In the genomic region with DNA sequence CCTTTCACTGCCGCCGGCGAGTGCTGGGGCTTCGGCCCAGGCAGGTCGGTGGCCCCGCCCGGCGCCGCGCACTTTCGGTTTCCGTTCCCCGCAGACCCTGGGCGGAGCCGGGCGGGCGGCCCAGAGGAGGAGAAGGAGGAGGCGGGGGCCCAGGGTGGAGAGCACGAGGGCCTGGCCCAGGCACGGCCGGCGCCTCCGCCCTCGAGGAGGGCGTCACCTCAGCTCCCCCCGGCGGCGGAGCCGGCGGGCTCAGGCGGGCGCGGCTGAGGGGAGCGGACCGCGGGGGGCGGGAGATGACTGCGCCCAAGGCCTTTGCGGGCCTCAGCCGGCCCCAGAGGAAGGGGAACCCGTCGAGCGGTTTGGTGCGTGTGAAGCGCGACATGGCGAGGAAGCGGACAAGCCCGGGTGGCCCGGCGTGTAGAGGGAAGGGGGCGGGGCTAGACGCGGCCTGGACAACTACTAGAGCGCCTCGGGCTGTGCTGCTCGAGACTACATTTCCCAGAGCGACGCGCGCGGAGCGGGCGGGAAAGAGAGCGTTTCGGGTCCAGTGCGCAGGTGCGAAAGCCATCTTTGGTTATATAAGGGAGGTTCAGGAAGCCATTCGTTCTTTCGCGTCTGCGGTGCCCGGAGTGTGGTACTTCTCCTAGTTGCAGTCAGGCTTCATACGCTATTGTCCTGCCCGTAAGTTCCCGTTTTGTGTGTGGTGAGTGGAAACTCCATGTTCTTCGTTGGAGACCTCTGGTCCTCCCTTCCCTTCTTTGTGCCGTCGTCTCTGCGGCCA, we compare ENCODE assay signal across 1 cellular context.
TF ChIP-seq lines count a peak whose summit lies in the region.

A gene (minus strand): TSS at position 22 of the 781 bp plus-strand sequence. CDS start 2,218 bp downstream, outside the sequence.

TF ChIP-seq in K562, 482 proteins besides CTCF, POLR2A, EP300 and RAD21 (continued from another document):
- TF ChIP-seq, protein P1, sequence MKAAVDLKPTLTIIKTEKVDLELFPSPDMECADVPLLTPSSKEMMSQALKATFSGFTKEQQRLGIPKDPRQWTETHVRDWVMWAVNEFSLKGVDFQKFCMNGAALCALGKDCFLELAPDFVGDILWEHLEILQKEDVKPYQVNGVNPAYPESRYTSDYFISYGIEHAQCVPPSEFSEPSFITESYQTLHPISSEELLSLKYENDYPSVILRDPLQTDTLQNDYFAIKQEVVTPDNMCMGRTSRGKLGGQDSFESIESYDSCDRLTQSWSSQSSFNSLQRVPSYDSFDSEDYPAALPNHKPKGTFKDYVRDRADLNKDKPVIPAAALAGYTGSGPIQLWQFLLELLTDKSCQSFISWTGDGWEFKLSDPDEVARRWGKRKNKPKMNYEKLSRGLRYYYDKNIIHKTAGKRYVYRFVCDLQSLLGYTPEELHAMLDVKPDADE (conservative IDR thresholded peaks at IDR 0.05; ENCODE audit: control insufficient read depth, low read depth, low read length): peak; percentile 92
- no peak for TF ChIP-seq MCM2 (IDR thresholded peaks at IDR 0.05; ENCODE audit: low read depth)
- TF ChIP-seq, protein P2, sequence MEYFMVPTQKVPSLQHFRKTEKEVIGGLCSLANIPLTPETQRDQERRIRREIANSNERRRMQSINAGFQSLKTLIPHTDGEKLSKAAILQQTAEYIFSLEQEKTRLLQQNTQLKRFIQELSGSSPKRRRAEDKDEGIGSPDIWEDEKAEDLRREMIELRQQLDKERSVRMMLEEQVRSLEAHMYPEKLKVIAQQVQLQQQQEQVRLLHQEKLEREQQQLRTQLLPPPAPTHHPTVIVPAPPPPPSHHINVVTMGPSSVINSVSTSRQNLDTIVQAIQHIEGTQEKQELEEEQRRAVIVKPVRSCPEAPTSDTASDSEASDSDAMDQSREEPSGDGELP (CRISPR knock-in tag; IDR thresholded peaks at IDR 0.05; ENCODE audit: borderline replicate concordance): peak; percentile 62
- TF ChIP-seq, protein P3, sequence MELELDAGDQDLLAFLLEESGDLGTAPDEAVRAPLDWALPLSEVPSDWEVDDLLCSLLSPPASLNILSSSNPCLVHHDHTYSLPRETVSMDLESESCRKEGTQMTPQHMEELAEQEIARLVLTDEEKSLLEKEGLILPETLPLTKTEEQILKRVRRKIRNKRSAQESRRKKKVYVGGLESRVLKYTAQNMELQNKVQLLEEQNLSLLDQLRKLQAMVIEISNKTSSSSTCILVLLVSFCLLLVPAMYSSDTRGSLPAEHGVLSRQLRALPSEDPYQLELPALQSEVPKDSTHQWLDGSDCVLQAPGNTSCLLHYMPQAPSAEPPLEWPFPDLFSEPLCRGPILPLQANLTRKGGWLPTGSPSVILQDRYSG (tag; conservative IDR thresholded peaks at IDR 0.05; ENCODE audit: low read depth): peak; percentile 76
- no peak for TF ChIP-seq SNRNP70 (optimal IDR thresholded peaks at IDR 0.05; ENCODE audit: low read depth, low read length)
- no peak for TF ChIP-seq SAFB2 (IDR thresholded peaks at IDR 0.05; ENCODE audit: borderline replicate concordance, low read depth, low read length, severe bottlenecking)
- no peak; the same call in 1 of the 2 replicates for TF ChIP-seq NR3C1 (CRISPR knock-in tag; IDR thresholded peaks at IDR 0.05)
- TF ChIP-seq CHD4 (IDR thresholded peaks at IDR 0.05; ENCODE audit: insufficient read depth, insufficient replicate concordance, low read depth, low read length, poor library complexity, severe bottlenecking): no peak
- peak; percentile 72 for TF ChIP-seq GABPA (tag; conservative IDR thresholded peaks at IDR 0.05; ENCODE audit: low read depth)
- TF ChIP-seq, protein P4, sequence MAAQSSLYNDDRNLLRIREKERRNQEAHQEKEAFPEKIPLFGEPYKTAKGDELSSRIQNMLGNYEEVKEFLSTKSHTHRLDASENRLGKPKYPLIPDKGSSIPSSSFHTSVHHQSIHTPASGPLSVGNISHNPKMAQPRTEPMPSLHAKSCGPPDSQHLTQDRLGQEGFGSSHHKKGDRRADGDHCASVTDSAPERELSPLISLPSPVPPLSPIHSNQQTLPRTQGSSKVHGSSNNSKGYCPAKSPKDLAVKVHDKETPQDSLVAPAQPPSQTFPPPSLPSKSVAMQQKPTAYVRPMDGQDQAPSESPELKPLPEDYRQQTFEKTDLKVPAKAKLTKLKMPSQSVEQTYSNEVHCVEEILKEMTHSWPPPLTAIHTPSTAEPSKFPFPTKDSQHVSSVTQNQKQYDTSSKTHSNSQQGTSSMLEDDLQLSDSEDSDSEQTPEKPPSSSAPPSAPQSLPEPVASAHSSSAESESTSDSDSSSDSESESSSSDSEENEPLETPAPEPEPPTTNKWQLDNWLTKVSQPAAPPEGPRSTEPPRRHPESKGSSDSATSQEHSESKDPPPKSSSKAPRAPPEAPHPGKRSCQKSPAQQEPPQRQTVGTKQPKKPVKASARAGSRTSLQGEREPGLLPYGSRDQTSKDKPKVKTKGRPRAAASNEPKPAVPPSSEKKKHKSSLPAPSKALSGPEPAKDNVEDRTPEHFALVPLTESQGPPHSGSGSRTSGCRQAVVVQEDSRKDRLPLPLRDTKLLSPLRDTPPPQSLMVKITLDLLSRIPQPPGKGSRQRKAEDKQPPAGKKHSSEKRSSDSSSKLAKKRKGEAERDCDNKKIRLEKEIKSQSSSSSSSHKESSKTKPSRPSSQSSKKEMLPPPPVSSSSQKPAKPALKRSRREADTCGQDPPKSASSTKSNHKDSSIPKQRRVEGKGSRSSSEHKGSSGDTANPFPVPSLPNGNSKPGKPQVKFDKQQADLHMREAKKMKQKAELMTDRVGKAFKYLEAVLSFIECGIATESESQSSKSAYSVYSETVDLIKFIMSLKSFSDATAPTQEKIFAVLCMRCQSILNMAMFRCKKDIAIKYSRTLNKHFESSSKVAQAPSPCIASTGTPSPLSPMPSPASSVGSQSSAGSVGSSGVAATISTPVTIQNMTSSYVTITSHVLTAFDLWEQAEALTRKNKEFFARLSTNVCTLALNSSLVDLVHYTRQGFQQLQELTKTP (IDR thresholded peaks at IDR 0.05; ENCODE audit: low read depth in 1 of 2, partially characterized antibody in 2 of 2): peak; percentile 77 to 88
- TF ChIP-seq, protein P5, sequence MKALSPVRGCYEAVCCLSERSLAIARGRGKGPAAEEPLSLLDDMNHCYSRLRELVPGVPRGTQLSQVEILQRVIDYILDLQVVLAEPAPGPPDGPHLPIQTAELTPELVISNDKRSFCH (CRISPR knock-in tag; IDR thresholded peaks at IDR 0.05): no peak
- TF ChIP-seq, protein P5 (tag; IDR thresholded peaks at IDR 0.05): peak; percentile 86
- TF ChIP-seq, protein P6, sequence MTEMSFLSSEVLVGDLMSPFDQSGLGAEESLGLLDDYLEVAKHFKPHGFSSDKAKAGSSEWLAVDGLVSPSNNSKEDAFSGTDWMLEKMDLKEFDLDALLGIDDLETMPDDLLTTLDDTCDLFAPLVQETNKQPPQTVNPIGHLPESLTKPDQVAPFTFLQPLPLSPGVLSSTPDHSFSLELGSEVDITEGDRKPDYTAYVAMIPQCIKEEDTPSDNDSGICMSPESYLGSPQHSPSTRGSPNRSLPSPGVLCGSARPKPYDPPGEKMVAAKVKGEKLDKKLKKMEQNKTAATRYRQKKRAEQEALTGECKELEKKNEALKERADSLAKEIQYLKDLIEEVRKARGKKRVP (CRISPR knock-in tag; IDR thresholded peaks at IDR 0.05): no peak
- TF ChIP-seq JUNB (CRISPR knock-in tag; conservative IDR thresholded peaks at IDR 0.05): no peak
- no peak for TF ChIP-seq ZNF780A (CRISPR knock-in tag; IDR thresholded peaks at IDR 0.05)
- TF ChIP-seq, protein P7, sequence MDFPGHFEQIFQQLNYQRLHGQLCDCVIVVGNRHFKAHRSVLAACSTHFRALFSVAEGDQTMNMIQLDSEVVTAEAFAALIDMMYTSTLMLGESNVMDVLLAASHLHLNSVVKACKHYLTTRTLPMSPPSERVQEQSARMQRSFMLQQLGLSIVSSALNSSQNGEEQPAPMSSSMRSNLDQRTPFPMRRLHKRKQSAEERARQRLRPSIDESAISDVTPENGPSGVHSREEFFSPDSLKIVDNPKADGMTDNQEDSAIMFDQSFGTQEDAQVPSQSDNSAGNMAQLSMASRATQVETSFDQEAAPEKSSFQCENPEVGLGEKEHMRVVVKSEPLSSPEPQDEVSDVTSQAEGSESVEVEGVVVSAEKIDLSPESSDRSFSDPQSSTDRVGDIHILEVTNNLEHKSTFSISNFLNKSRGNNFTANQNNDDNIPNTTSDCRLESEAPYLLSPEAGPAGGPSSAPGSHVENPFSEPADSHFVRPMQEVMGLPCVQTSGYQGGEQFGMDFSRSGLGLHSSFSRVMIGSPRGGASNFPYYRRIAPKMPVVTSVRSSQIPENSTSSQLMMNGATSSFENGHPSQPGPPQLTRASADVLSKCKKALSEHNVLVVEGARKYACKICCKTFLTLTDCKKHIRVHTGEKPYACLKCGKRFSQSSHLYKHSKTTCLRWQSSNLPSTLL (IDR thresholded peaks at IDR 0.05): no peak
- no peak; the same call in 1 of the 2 replicates for TF ChIP-seq ILF3 (IDR thresholded peaks at IDR 0.05; ENCODE audit: borderline replicate concordance)
- peak; percentile 57 for TF ChIP-seq MEIS2 (IDR thresholded peaks at IDR 0.05; ENCODE audit: partially characterized antibody)
- no peak for TF ChIP-seq NFE2L1 (tag; IDR thresholded peaks at IDR 0.05; ENCODE audit: borderline replicate concordance, low read depth)
- TF ChIP-seq CSDE1 (IDR thresholded peaks at IDR 0.05): peak in 1 of 2 experiments; percentile 66; a peak in 1 of 4 replicates
- no peak; the same call in 1 of the 2 replicates for TF ChIP-seq ZNF175 (CRISPR knock-in tag; IDR thresholded peaks at IDR 0.05; ENCODE audit: low read depth)
- no peak for TF ChIP-seq KDM1A (IDR thresholded peaks at IDR 0.05)
- no peak for TF ChIP-seq ZNF445 (CRISPR knock-in tag; IDR thresholded peaks at IDR 0.05; ENCODE audit: low read depth)
- TF ChIP-seq PPARD (CRISPR knock-in tag; IDR thresholded peaks at IDR 0.05): no peak
- TF ChIP-seq, protein P8, sequence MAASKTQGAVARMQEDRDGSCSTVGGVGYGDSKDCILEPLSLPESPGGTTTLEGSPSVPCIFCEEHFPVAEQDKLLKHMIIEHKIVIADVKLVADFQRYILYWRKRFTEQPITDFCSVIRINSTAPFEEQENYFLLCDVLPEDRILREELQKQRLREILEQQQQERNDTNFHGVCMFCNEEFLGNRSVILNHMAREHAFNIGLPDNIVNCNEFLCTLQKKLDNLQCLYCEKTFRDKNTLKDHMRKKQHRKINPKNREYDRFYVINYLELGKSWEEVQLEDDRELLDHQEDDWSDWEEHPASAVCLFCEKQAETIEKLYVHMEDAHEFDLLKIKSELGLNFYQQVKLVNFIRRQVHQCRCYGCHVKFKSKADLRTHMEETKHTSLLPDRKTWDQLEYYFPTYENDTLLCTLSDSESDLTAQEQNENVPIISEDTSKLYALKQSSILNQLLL (CRISPR knock-in tag; IDR thresholded peaks at IDR 0.05; ENCODE audit: borderline replicate concordance): no peak
- TF ChIP-seq ESRRB (CRISPR knock-in tag; IDR thresholded peaks at IDR 0.05; ENCODE audit: borderline replicate concordance): no peak
- TF ChIP-seq TBP (optimal IDR thresholded peaks at IDR 0.05; ENCODE audit: low read depth, low read length): no peak
- TF ChIP-seq, protein P9, sequence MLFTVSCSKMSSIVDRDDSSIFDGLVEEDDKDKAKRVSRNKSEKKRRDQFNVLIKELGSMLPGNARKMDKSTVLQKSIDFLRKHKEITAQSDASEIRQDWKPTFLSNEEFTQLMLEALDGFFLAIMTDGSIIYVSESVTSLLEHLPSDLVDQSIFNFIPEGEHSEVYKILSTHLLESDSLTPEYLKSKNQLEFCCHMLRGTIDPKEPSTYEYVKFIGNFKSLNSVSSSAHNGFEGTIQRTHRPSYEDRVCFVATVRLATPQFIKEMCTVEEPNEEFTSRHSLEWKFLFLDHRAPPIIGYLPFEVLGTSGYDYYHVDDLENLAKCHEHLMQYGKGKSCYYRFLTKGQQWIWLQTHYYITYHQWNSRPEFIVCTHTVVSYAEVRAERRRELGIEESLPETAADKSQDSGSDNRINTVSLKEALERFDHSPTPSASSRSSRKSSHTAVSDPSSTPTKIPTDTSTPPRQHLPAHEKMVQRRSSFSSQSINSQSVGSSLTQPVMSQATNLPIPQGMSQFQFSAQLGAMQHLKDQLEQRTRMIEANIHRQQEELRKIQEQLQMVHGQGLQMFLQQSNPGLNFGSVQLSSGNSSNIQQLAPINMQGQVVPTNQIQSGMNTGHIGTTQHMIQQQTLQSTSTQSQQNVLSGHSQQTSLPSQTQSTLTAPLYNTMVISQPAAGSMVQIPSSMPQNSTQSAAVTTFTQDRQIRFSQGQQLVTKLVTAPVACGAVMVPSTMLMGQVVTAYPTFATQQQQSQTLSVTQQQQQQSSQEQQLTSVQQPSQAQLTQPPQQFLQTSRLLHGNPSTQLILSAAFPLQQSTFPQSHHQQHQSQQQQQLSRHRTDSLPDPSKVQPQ (CRISPR knock-in tag; IDR thresholded peaks at IDR 0.05; ENCODE audit: borderline replicate concordance): no peak
- TF ChIP-seq, protein P10, sequence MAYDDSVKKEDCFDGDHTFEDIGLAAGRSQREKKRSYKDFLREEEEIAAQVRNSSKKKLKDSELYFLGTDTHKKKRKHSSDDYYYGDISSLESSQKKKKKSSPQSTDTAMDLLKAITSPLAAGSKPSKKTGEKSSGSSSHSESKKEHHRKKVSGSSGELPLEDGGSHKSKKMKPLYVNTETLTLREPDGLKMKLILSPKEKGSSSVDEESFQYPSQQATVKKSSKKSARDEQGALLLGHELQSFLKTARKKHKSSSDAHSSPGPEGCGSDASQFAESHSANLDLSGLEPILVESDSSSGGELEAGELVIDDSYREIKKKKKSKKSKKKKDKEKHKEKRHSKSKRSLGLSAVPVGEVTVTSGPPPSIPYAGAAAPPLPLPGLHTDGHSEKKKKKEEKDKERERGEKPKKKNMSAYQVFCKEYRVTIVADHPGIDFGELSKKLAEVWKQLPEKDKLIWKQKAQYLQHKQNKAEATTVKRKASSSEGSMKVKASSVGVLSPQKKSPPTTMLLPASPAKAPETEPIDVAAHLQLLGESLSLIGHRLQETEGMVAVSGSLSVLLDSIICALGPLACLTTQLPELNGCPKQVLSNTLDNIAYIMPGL (CRISPR knock-in tag; IDR thresholded peaks at IDR 0.05): no peak; the same call in 1 of the 2 replicates
- TF ChIP-seq SRSF3 (IDR thresholded peaks at IDR 0.05; ENCODE audit: insufficient read depth, low read length): no peak
- 0 out of 2 replicates have a peak, but pooled peaks have one; percentile 30 for TF ChIP-seq BCOR (IDR thresholded peaks at IDR 0.05)
- no peak for TF ChIP-seq NFXL1 (CRISPR knock-in tag; IDR thresholded peaks at IDR 0.05)
- peak; percentile 95 for TF ChIP-seq HCFC1 (IDR thresholded peaks at IDR 0.05; ENCODE audit: low read depth, low read length)
- TF ChIP-seq ZNF436 (CRISPR knock-in tag; IDR thresholded peaks at IDR 0.05): peak; percentile 14; the same call in 1 of the 2 replicates
